Comparison of ENCODE assay signal across 9 cellular contexts in the genomic region with DNA sequence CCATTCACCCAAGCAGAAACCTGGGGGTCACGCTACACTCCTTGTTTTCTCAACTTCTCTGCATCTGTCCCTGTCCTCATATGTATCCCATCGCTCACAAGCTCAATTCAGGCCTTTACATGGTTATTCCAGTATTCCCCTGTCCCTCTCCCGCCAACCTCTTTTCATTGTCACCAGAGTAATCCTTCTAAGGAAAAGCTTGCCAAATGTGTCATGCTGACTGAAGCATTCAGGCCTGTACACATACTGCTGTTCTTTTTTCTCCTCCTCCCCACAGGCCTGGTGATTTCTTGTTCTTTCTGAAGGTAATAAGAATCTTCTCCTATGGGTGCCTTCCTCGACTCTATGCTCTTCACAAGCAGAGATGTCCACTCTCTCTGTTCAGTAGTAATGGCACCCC.
"Had no signal": no experiment of that assay in that cellular context is flagged by ENCODE, and none has a peak within 500 bp of the region (broad histone marks: within the 10 kb centered on the region; RNA-seq: fewer than 3 reads in every experiment).

No MANE protein-coding gene starts in this region.

- ATAC-seq: activated CD4-positive, CD25-positive, alpha-beta regulatory T cell treated with anti-CD3 and anti-CD28 coated beads, Interleukin-2, amount 50 U/mL, for 24 hours; left ventricle myocardium superior; pancreas; stimulated activated effector memory CD8-positive, alpha-beta T cell treated with anti-CD3 and anti-CD28 coated beads, Interleukin-12 subunit alpha, Interleukin-12 subunit beta, amount 100 ng/mL, for 72 hours had no signal

- H3K4me3 ChIP-seq: pancreas, right atrium auricular region, transverse colon had no signal

- H3K4me1 ChIP-seq: pancreas, right atrium auricular region, transverse colon had no signal

- DNase-seq: activated naive CD4-positive, alpha-beta T cell treated with anti-CD3 and anti-CD28 coated beads, Interleukin-2, amount 10 ng/mL, durations not matched to agents 7 days and 5 days; brain microvascular endothelial cell; kidney; left ventricle myocardium superior; pancreas; transverse colon had no signal

- H3K36me3 ChIP-seq: brain microvascular endothelial cell, pancreas, right atrium auricular region, transverse colon had no signal

- H3K27ac ChIP-seq: brain microvascular endothelial cell, pancreas, right atrium auricular region, transverse colon had no signal

- H3K27me3 ChIP-seq: brain microvascular endothelial cell, pancreas, right atrium auricular region, transverse colon had no signal
